16 cellular contexts compared by ENCODE assay signal in the genomic region with DNA sequence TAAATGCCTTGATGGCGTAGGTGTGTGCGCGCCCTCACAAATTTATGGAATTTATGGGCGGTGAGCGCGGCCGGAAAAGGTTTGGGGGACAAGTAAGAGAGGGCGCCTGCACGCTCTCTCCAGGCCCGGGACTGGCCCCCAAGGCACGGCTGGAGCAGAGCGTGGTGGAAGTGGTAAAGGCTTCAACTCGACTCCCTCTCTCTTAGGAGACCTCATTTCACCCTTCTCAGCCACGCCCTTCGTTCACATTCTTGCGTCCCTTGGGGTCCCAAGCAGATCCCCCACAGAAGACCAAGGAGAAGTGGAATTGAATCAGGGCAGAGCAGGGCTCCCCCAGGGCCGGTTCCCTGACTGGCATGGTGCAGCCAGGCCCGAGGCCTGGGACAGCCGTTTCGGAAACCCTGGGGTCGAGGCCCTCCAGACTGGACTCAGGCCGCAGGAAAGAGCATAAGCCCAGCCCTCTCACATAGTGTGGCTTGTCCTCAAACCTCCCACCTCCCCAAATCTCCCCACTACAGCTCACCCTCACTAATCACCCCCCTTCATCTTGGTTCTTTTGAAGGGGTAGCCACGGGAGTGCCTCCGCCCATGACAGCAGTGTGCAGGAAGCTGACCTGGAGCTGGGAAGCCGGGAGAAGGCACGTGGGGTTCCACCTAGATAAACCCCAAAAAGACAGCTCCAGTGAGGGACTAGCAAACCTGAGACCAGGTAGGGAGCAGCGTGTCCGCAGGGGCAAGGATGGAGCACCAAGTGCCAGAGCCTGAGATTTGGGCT.
DNase-seq lines count a peak whose midpoint lies in the region; ATAC-seq lines count a peak whose summit lies in the region.
"Had no signal": no experiment of that assay in that cellular context is flagged by ENCODE, and none has a peak within 500 bp of the region (broad histone marks: within the 10 kb centered on the region; RNA-seq: fewer than 3 reads in every experiment).

No MANE protein-coding gene starts in this region.

- no peak overlapping the region for H3K4ac ChIP-seq in mesenchymal stem cell (ENCODE audit: low read depth in 1 of 2, low read length in 2 of 2)

- H2BK12ac ChIP-seq in mesenchymal stem cell (ENCODE audit: low read length in 2 of 2) = no peak overlapping the region

- no peak overlapping the region for H2AFZ ChIP-seq in mesenchymal stem cell (ENCODE audit: low read depth, low read length)

- no peak overlapping the region for H3K27ac ChIP-seq in mesenchymal stem cell (ENCODE audit: low read length, poor library complexity, severe bottlenecking)
- H3K27ac ChIP-seq: SJCRH30 had no signal

- POLR2A ChIA-PET in activated naive CD8-positive, alpha-beta T cell treated with anti-CD3 and anti-CD28 coated beads, Interleukin-2, amount 10 ng/mL, durations not matched to agents 7 days and 5 days (lab: Charles Lee) = interaction anchor here (0.5 kb wide), 1 partner anchor 317 kb away, joined by 8 read pairs; no protein-coding TSS in a partner anchor

- H3K4me3 Mint-ChIP-seq in activated naive CD8-positive, alpha-beta T cell treated with anti-CD3 and anti-CD28 coated beads, Interleukin-2, amount 10 ng/mL, durations not matched to agents 7 days and 5 days = no peak overlapping the region
- no peak overlapping the region for H3K4me3 Mint-ChIP-seq in activated naive CD8-positive, alpha-beta T cell treated with anti-CD3 and anti-CD28 coated beads for 36 hours
- H3K4me3 Mint-ChIP-seq in activated T-helper 1 cell treated with anti-CD3 and anti-CD28 coated beads, Interleukin-12 subunit alpha, Interleukin-12 subunit beta, Interleukin-2, Interleukin-4 antibody, amounts not matched to agents 30 ng/mL and 10 ng/mL and 1 ng/mL, durations not matched to agents 14 hours and 24 hours and 36 hours = no peak overlapping the region
- peak overlapping the region in 7 of 8 donors; percentile 19 to 97 (median 90) for H3K4me3 Mint-ChIP-seq in naive B cell

- no peak overlapping the region for H2BK120ac ChIP-seq in mesenchymal stem cell (ENCODE audit: low read depth, low read length)

- no peak for ATAC-seq in activated naive CD8-positive, alpha-beta T cell treated with anti-CD3 and anti-CD28 coated beads, Interleukin-2, amount 10 ng/mL, durations not matched to agents 7 days and 5 days (ENCODE audit: low read depth)
- no peak for ATAC-seq in naive B cell (ENCODE audit: low read depth in 2 of 2)
- no peak for ATAC-seq in GM21737 (IDR thresholded peaks at IDR 0.05; ENCODE audit: unreplicated experiment)

- H2BK15ac ChIP-seq in mesenchymal stem cell (ENCODE audit: low read depth, poor library complexity, severe bottlenecking) = no peak overlapping the region

- H3K9me3 Mint-ChIP-seq in activated naive CD8-positive, alpha-beta T cell treated with anti-CD3 and anti-CD28 coated beads, Interleukin-2, amount 10 ng/mL, durations not matched to agents 7 days and 5 days = no peaks in the 10 kb centered on the region
- no peaks in the 10 kb centered on the region for H3K9me3 Mint-ChIP-seq in activated naive CD8-positive, alpha-beta T cell treated with anti-CD3 and anti-CD28 coated beads for 36 hours
- no peaks in the 10 kb centered on the region for H3K9me3 Mint-ChIP-seq in activated T-helper 1 cell treated with anti-CD3 and anti-CD28 coated beads, Interleukin-12 subunit alpha, Interleukin-12 subunit beta, Interleukin-2, Interleukin-4 antibody, amounts not matched to agents 30 ng/mL and 10 ng/mL and 1 ng/mL, durations not matched to agents 14 hours and 24 hours and 36 hours
- H3K9me3 Mint-ChIP-seq in naive B cell = peaks cover 0 to 4% (median 0%) of the 10 kb centered on the region in 7 donors

- H3K14ac ChIP-seq in mesenchymal stem cell (ENCODE audit: low read length in 2 of 2) = no peak overlapping the region

- H3K27me3 ChIP-seq in mesenchymal stem cell (ENCODE audit: control insufficient read depth in 1 of 2, insufficient read depth in 1 of 2, low read length in 2 of 2) = peaks cover 98 to 100% of the 10 kb centered on the region in 2 experiments

- no peak overlapping the region for H3K18ac ChIP-seq in mesenchymal stem cell (ENCODE audit: low read depth in 1 of 2, low read length in 2 of 2)

- 24% methylated on average over 24 of the region's 28 CpGs for WGBS in mesenchymal stem cell

- intact Hi-C loops in activated T-helper 1 cell treated with anti-CD3 and anti-CD28 coated beads, Interleukin-12 subunit alpha, Interleukin-12 subunit beta, Interleukin-2, Interleukin-4 antibody, amounts not matched to agents 30 ng/mL and 10 ng/mL and 1 ng/mL, durations not matched to agents 14 hours and 24 hours and 36 hours (cut with micrococcal nuclease) = loop anchor here (1.0 to 10.0 kb wide), 4 partner anchors 36 to 805 kb away; no protein-coding TSS in a partner anchor

- H3K36me3 ChIP-seq in mesenchymal stem cell (ENCODE audit: control insufficient read depth in 1 of 2, insufficient read depth in 2 of 2, low read depth in 1 of 2, low read length in 2 of 2) = no peaks in the 10 kb centered on the region
- H3K36me3 ChIP-seq: SJCRH30 had no signal

- H3K36me3 Mint-ChIP-seq in activated naive CD8-positive, alpha-beta T cell treated with anti-CD3 and anti-CD28 coated beads, Interleukin-2, amount 10 ng/mL, durations not matched to agents 7 days and 5 days = peaks cover 2% of the 10 kb centered on the region
- H3K36me3 Mint-ChIP-seq in activated naive CD8-positive, alpha-beta T cell treated with anti-CD3 and anti-CD28 coated beads for 36 hours = no peaks in the 10 kb centered on the region
- peaks cover 2% of the 10 kb centered on the region for H3K36me3 Mint-ChIP-seq in activated T-helper 1 cell treated with anti-CD3 and anti-CD28 coated beads, Interleukin-12 subunit alpha, Interleukin-12 subunit beta, Interleukin-2, Interleukin-4 antibody, amounts not matched to agents 30 ng/mL and 10 ng/mL and 1 ng/mL, durations not matched to agents 14 hours and 24 hours and 36 hours (ENCODE audit: low read depth)
- peaks cover 0 to 7% of the 10 kb centered on the region in 2 donors for H3K36me3 Mint-ChIP-seq in naive B cell

- peaks cover 28% of the 10 kb centered on the region for H3K4me1 Mint-ChIP-seq in activated naive CD8-positive, alpha-beta T cell treated with anti-CD3 and anti-CD28 coated beads, Interleukin-2, amount 10 ng/mL, durations not matched to agents 7 days and 5 days
- H3K4me1 Mint-ChIP-seq in activated naive CD8-positive, alpha-beta T cell treated with anti-CD3 and anti-CD28 coated beads for 36 hours = peaks cover 37% of the 10 kb centered on the region
- peaks cover 39% of the 10 kb centered on the region for H3K4me1 Mint-ChIP-seq in activated T-helper 1 cell treated with anti-CD3 and anti-CD28 coated beads, Interleukin-12 subunit alpha, Interleukin-12 subunit beta, Interleukin-2, Interleukin-4 antibody, amounts not matched to agents 30 ng/mL and 10 ng/mL and 1 ng/mL, durations not matched to agents 14 hours and 24 hours and 36 hours (ENCODE audit: low read depth)
- H3K4me1 Mint-ChIP-seq in naive B cell = peaks cover 25 to 67% (median 63%) of the 10 kb centered on the region in 3 donors

- H3K4me1 ChIP-seq in mesenchymal stem cell (ENCODE audit: control insufficient read depth, insufficient read depth, low read depth, low read length) = peaks cover 15% of the 10 kb centered on the region
- H3K4me1 ChIP-seq: Caco-2, SJCRH30 had no signal

- H3K27me3 Mint-ChIP-seq in activated naive CD8-positive, alpha-beta T cell treated with anti-CD3 and anti-CD28 coated beads, Interleukin-2, amount 10 ng/mL, durations not matched to agents 7 days and 5 days = peaks cover 96% of the 10 kb centered on the region
- peaks cover 100% of the 10 kb centered on the region for H3K27me3 Mint-ChIP-seq in activated naive CD8-positive, alpha-beta T cell treated with anti-CD3 and anti-CD28 coated beads for 36 hours
- peaks cover 89% of the 10 kb centered on the region for H3K27me3 Mint-ChIP-seq in activated T-helper 1 cell treated with anti-CD3 and anti-CD28 coated beads, Interleukin-12 subunit alpha, Interleukin-12 subunit beta, Interleukin-2, Interleukin-4 antibody, amounts not matched to agents 30 ng/mL and 10 ng/mL and 1 ng/mL, durations not matched to agents 14 hours and 24 hours and 36 hours (ENCODE audit: insufficient read depth)
- peaks cover 78 to 100% (median 90%) of the 10 kb centered on the region in 3 donors for H3K27me3 Mint-ChIP-seq in naive B cell

- no peak overlapping the region for H3K4me2 ChIP-seq in mesenchymal stem cell (ENCODE audit: low read length, poor library complexity, severe bottlenecking)

- no peaks in the 10 kb centered on the region for H3K79me1 ChIP-seq in mesenchymal stem cell (replicated peaks; ENCODE audit: low read length, poor library complexity, severe bottlenecking)

- no peak overlapping the region for H3K27ac Mint-ChIP-seq in activated naive CD8-positive, alpha-beta T cell treated with anti-CD3 and anti-CD28 coated beads, Interleukin-2, amount 10 ng/mL, durations not matched to agents 7 days and 5 days
- no peak overlapping the region for H3K27ac Mint-ChIP-seq in activated naive CD8-positive, alpha-beta T cell treated with anti-CD3 and anti-CD28 coated beads for 36 hours
- peak overlapping the region; percentile 18 for H3K27ac Mint-ChIP-seq in activated T-helper 1 cell treated with anti-CD3 and anti-CD28 coated beads, Interleukin-12 subunit alpha, Interleukin-12 subunit beta, Interleukin-2, Interleukin-4 antibody, amounts not matched to agents 30 ng/mL and 10 ng/mL and 1 ng/mL, durations not matched to agents 14 hours and 24 hours and 36 hours
- peak overlapping the region in 2 of 6 donors; percentile 63 to 80 for H3K27ac Mint-ChIP-seq in naive B cell

- H2BK5ac ChIP-seq in mesenchymal stem cell (ENCODE audit: low read depth, low read length, poor library complexity, severe bottlenecking) = no peak overlapping the region

- H3K9me3 ChIP-seq in mesenchymal stem cell (ENCODE audit: control insufficient read depth, low read length) = peaks cover 3% of the 10 kb centered on the region
- H3K9me3 ChIP-seq: Caco-2, SJCRH30 had no signal

- no peak overlapping the region for H3K23ac ChIP-seq in mesenchymal stem cell (ENCODE audit: low read length in 2 of 2)

- H4K91ac ChIP-seq in mesenchymal stem cell (ENCODE audit: low read length) = no peak overlapping the region

- H3K9ac ChIP-seq in mesenchymal stem cell (ENCODE audit: low read length) = no peak overlapping the region

- H3K4me3 ChIP-seq in mesenchymal stem cell (ENCODE audit: insufficient read depth in 1 of 2, low read depth in 1 of 2, low read length in 2 of 2) = no peak overlapping the region
- H3K4me3 ChIP-seq: SJCRH30 had no signal

- H2AK5ac ChIP-seq in mesenchymal stem cell (ENCODE audit: low read length, severe bottlenecking) = no peak overlapping the region

- DNase-seq in activated naive CD8-positive, alpha-beta T cell treated with anti-CD3 and anti-CD28 coated beads, Interleukin-2, amount 10 ng/mL, durations not matched to agents 7 days and 5 days = peak; percentile 37
- no peak for DNase-seq in activated naive CD8-positive, alpha-beta T cell treated with anti-CD3 and anti-CD28 coated beads for 36 hours
- DNase-seq in activated T-helper 1 cell treated with anti-CD3 and anti-CD28 coated beads, Interleukin-12 subunit alpha, Interleukin-12 subunit beta, Interleukin-2, Interleukin-4 antibody, amounts not matched to agents 30 ng/mL and 10 ng/mL and 1 ng/mL, durations not matched to agents 14 hours and 24 hours and 36 hours (ENCODE audit: low spot score) = no peak
- DNase-seq in naive B cell (no peak), mesenchymal stem cell (no peak), NCI-H2196 (lab: John Stamatoyannopoulos, UW; ENCODE audit: unreplicated experiment) (no peak)
- DNase-seq: Caco-2; DMS153; HCEC 1CT; IMR-90; NCI-H1105 treated with DMSO at 0.1 percent for 48 hours; NCI-H1694 treated with DMSO at 0.1 percent for 48 hours; NCI-H69; NK-92 treated with Interleukin-12 subunit alpha and Interleukin-12 subunit beta, amount 100 ng/mL, for 24 hours; SJCRH30 had no signal

- H4K8ac ChIP-seq in mesenchymal stem cell (ENCODE audit: low read length) = no peak overlapping the region

Comparison
In these comparisons a context has a peak if more than half of its experiments do, and no peak if none do; other contexts are left out.
1. H3K4me3 Mint-ChIP-seq: peak in naive B cell (7 of 8); none in activated naive CD8-positive, alpha-beta T cell treated with anti-CD3 and anti-CD28 coated beads, Interleukin-2, amount 10 ng/mL, durations not matched to agents 7 days and 5 days (single experiment), activated naive CD8-positive, alpha-beta T cell treated with anti-CD3 and anti-CD28 coated beads for 36 hours (single experiment) and activated T-helper 1 cell treated with anti-CD3 and anti-CD28 coated beads, Interleukin-12 subunit alpha, Interleukin-12 subunit beta, Interleukin-2, Interleukin-4 antibody, amounts not matched to agents 30 ng/mL and 10 ng/mL and 1 ng/mL, durations not matched to agents 14 hours and 24 hours and 36 hours (single experiment).